13 cellular contexts compared by ENCODE assay signal in genomic region chr3:46893146-46893748, GRCh38. TPM values are rescaled to one million over a fixed set of nuclear protein-coding genes. Genes with fewer than 3 reads are reported as not detected.
A peak's percentile ranks its signal among the peaks of the same experiment; 100 is the strongest.
DNase-seq lines count a peak whose midpoint lies in the region; ATAC-seq and TF ChIP-seq lines count a peak whose summit lies in the region.
"Had no signal": no experiment of that assay in that cellular context is flagged by ENCODE, and none has a peak within 500 bp of the region (broad histone marks: within the 10 kb centered on the region; RNA-seq: fewer than 3 reads in every experiment).

No MANE protein-coding gene starts in this region.

- H3K9me2 ChIP-seq in OCI-LY7 (ENCODE audit: insufficient read depth, low read length), result no peaks in the 10 kb centered on the region

- H3K4me1 ChIP-seq in mammary epithelial cell (ENCODE audit: insufficient read depth, low read length), result peaks cover 11% of the 10 kb centered on the region
- H3K4me1 ChIP-seq in mesodermal cell (ENCODE audit: control insufficient read depth, insufficient read depth, low read length, poor library complexity, severe bottlenecking), result peaks cover 15% of the 10 kb centered on the region
- no peaks in the 10 kb centered on the region for H3K4me1 ChIP-seq in OCI-LY7 (ENCODE audit: insufficient read depth, low read length, poor library complexity, severe bottlenecking)

- in situ Hi-C loops in mammary epithelial cell (cut with MboI; ENCODE audit: low sequenced_read_pairs in 2 of 2), result no loop called here

- H3K27me3 ChIP-seq in mammary epithelial cell (ENCODE audit: insufficient read depth, low read length), result peaks cover 3% of the 10 kb centered on the region
- H3K27me3 ChIP-seq: ascending aorta had no signal

- H3K27ac Mint-ChIP-seq in MCF 10A (ENCODE audit: low read depth, unreplicated experiment), result no peak overlapping the region
- H3K27ac Mint-ChIP-seq: activated CD4-positive, alpha-beta memory T cell treated with anti-CD3 and anti-CD28 coated beads, Interleukin-2, amount 10 ng/mL, durations not matched to agents 7 days and 5 days had no signal

- no peak overlapping the region for H3K27ac ChIP-seq in mammary epithelial cell (ENCODE audit: insufficient read depth, low read depth, low read length)
- peak overlapping the region; percentile 43 to 83 for H3K27ac ChIP-seq in coronary artery
- peak overlapping the region; percentile 45 for H3K27ac ChIP-seq in mesodermal cell (ENCODE audit: low read depth, low read length, severe bottlenecking)
- no peak overlapping the region for H3K27ac ChIP-seq in OCI-LY7 (ENCODE audit: low read depth, low read length, poor library complexity, severe bottlenecking)
- H3K27ac ChIP-seq: SJSA1 had no signal

- H3K79me2 ChIP-seq in mammary epithelial cell (ENCODE audit: insufficient read depth, low read length) (no peaks in the 10 kb centered on the region), OCI-LY7 (ENCODE audit: insufficient read depth, low read depth, low read length) (no peaks in the 10 kb centered on the region)

- POLR2A ChIA-PET in MCF 10A (lab: Yijun Ruan, JAX) (interaction anchor here (1.1 kb wide), 1 partner anchor 376 kb away, joined by 3 read pairs; no protein-coding TSS in a partner anchor), OCI-LY7 (lab: Charles Lee) (no interaction called here)

- H3K36me3 Mint-ChIP-seq in MCF 10A (ENCODE audit: insufficient read depth, unreplicated experiment), result peaks cover 6% of the 10 kb centered on the region
- H3K36me3 Mint-ChIP-seq: naive thymus-derived CD8-positive, alpha-beta T cell had no signal

- no TSS peak for BruUV-seq in mammary epithelial cell (replicated peaks; lab: Mats Ljungman, UMichigan)
- no TSS peak for BruUV-seq in MCF 10A (replicated peaks; lab: Mats Ljungman, UMichigan)
- BruUV-seq in OCI-LY7 (replicated peaks; lab: Mats Ljungman, UMichigan), result no TSS peak

- H3K27me3 Mint-ChIP-seq in MCF 10A (ENCODE audit: insufficient read depth, unreplicated experiment), result peaks cover 15% of the 10 kb centered on the region

- dilution Hi-C loops in mammary epithelial cell (cut with HindIII; ENCODE audit: low sequenced_read_pairs), result no loop called here

- H3K4me2 ChIP-seq in mammary epithelial cell (ENCODE audit: insufficient read depth, low read depth, low read length) (no peak overlapping the region), OCI-LY7 (ENCODE audit: low read length) (no peak overlapping the region)

- H3K9me3 Mint-ChIP-seq in MCF 10A (ENCODE audit: unreplicated experiment), result no peaks in the 10 kb centered on the region
- H3K9me3 Mint-ChIP-seq: activated CD4-positive, alpha-beta memory T cell treated with anti-CD3 and anti-CD28 coated beads, Interleukin-2, amount 10 ng/mL, durations not matched to agents 7 days and 5 days; naive thymus-derived CD8-positive, alpha-beta T cell had no signal

- peak overlapping the region; percentile 78 for H2AFZ ChIP-seq in mammary epithelial cell (ENCODE audit: low read depth, low read length)
- no peak overlapping the region for H2AFZ ChIP-seq in OCI-LY7 (ENCODE audit: low read length)

- no peaks in the 10 kb centered on the region for H3K4me1 Mint-ChIP-seq in MCF 10A (ENCODE audit: insufficient read depth, unreplicated experiment)

- TF ChIP-seq CTCF in mammary epithelial cell (conservative IDR thresholded peaks at IDR 0.05 in 1 of 2, IDR thresholded peaks at IDR 0.05 in 1 of 2; ENCODE audit: extremely low read depth in 1 of 2, insufficient read depth in 1 of 2, low read depth in 1 of 2, low read length in 2 of 2), result no peak
- no peak for TF ChIP-seq CTCF in MCF 10A (IDR thresholded peaks at IDR 0.05; ENCODE audit: unreplicated experiment)
- TF ChIP-seq CTCF in coronary artery (IDR thresholded peaks at IDR 0.05), result no peak
- no peak for TF ChIP-seq CTCF in OCI-LY7 (conservative IDR thresholded peaks at IDR 0.05; ENCODE audit: low read length)

- no peak overlapping the region for H3K4me3 ChIP-seq in mammary epithelial cell (replicated peaks in 1 of 3; ENCODE audit: insufficient read depth in 1 of 3, low read depth in 2 of 3, low read length in 3 of 3)
- H3K4me3 ChIP-seq in coronary artery, result peak overlapping the region; percentile 72
- no peak overlapping the region for H3K4me3 ChIP-seq in mesodermal cell (ENCODE audit: extremely low read depth, insufficient read depth, low read length, poor library complexity, severe bottlenecking)
- no peak overlapping the region for H3K4me3 ChIP-seq in OCI-LY7 (ENCODE audit: low read depth, low read length, poor library complexity, severe bottlenecking)

- CTCF ChIA-PET in mammary epithelial cell (lab: Charles Lee; ENCODE audit: low non-redundant PET), result interaction anchor here (0.7 kb wide), 1 partner anchor 617 kb away, joined by 20 read pairs; no protein-coding TSS in a partner anchor
- CTCF ChIA-PET in MCF 10A (lab: Yijun Ruan, JAX), result interaction anchor here (0.7 to 1.3 kb wide), 6 partner anchors 9 to 265 kb away, joined by 3 to 4 read pairs (median 3); no protein-coding TSS in a partner anchor
- CTCF ChIA-PET in OCI-LY7 (lab: Charles Lee; ENCODE audit: unreplicated experiment), result no interaction called here

- H3K9ac ChIP-seq in mammary epithelial cell (ENCODE audit: insufficient read depth, low read length), result no peak overlapping the region

- H3K36me3 ChIP-seq in mammary epithelial cell (ENCODE audit: insufficient read depth, low read length) (no peaks in the 10 kb centered on the region), mesodermal cell (ENCODE audit: control insufficient read depth, insufficient read depth, low read length) (no peaks in the 10 kb centered on the region), OCI-LY7 (ENCODE audit: insufficient read depth, low read length) (no peaks in the 10 kb centered on the region)
- H3K36me3 ChIP-seq: ascending aorta, SJSA1 had no signal

- H3K9me3 ChIP-seq in mammary epithelial cell (replicated peaks; ENCODE audit: insufficient read depth, low read length) (no peaks in the 10 kb centered on the region), mesodermal cell (ENCODE audit: control insufficient read depth, low read length) (no peaks in the 10 kb centered on the region), OCI-LY7 (ENCODE audit: low read length) (no peaks in the 10 kb centered on the region)
- H3K9me3 ChIP-seq: ascending aorta, SJSA1 had no signal

- DNase-seq in mammary epithelial cell, result no peak
- DNase-seq in MCF 10A (ENCODE audit: unreplicated experiment), result no peak
- no peak for DNase-seq in coronary artery (ENCODE audit: low spot score)
- DNase-seq in middle frontal gyrus (ENCODE audit: extremely low spot score, low spot score), result no peak
- DNase-seq in OCI-LY7 (ENCODE audit: low spot score), result no peak
- DNase-seq: activated CD4-positive, alpha-beta memory T cell treated with anti-CD3 and anti-CD28 coated beads, Interleukin-2, amount 10 ng/mL, durations not matched to agents 7 days and 5 days had no signal

- H4K20me1 ChIP-seq in mammary epithelial cell (ENCODE audit: insufficient read depth, low read length) (no peaks in the 10 kb centered on the region), OCI-LY7 (ENCODE audit: insufficient read depth, low read length) (no peaks in the 10 kb centered on the region)

- ATAC-seq in GM21360 (IDR thresholded peaks at IDR 0.05; ENCODE audit: unreplicated experiment) (no peak), HG03135 (IDR thresholded peaks at IDR 0.05; ENCODE audit: unreplicated experiment) (no peak)
- ATAC-seq: naive thymus-derived CD8-positive, alpha-beta T cell had no signal

- WGBS in mammary epithelial cell (ENCODE audit: low coverage, missing lambda C conversion rate), result 76% methylated on average over 5 of the region's 6 CpGs
- WGBS in mesodermal cell (ENCODE audit: insufficient coverage in 2 of 2), 2 experiments, result 91 to 94% methylated on average over 3 of the region's 6 CpGs

- intact Hi-C loops in mammary epithelial cell (cut with micrococcal nuclease), result no loop called here
- intact Hi-C loops in MCF 10A (cut with micrococcal nuclease), result no loop called here
- intact Hi-C loops in OCI-LY7 (cut with micrococcal nuclease; ENCODE audit: unreplicated experiment), result no loop called here

- H3K4me3 Mint-ChIP-seq in MCF 10A (ENCODE audit: unreplicated experiment), result no peak overlapping the region
- H3K4me3 Mint-ChIP-seq: activated CD4-positive, alpha-beta memory T cell treated with anti-CD3 and anti-CD28 coated beads, Interleukin-2, amount 10 ng/mL, durations not matched to agents 7 days and 5 days had no signal

RNA-seq across cellular contexts. Expression of gene PTH1R, which starts 15.7 kb away (rescaled TPM):
- total RNA-seq in mammary epithelial cell, result under 1 TPM in 1 of 2 donors, not detected in 1; 0.33 TPM
- not detected for polyA plus RNA-seq in mammary epithelial cell
- not detected for polyA minus RNA-seq in mammary epithelial cell
- total RNA-seq in MCF 10A (2022), result not detected in 2 replicates
- 35.5 TPM for polyA plus RNA-seq in mesodermal cell (2013, experiment 1 of 2)
- 25.6 TPM for polyA plus RNA-seq in mesodermal cell (2013, experiment 2 of 2)
- total RNA-seq in OCI-LY7 (2014; rRNA removed; shearing (Covaris generic)), result not detected in 2 replicates
- total RNA-seq in OCI-LY7 (2022), result not detected in 2 replicates
- total RNA-seq: activated CD4-positive, alpha-beta memory T cell treated with anti-CD3 and anti-CD28 coated beads, Interleukin-2, amount 10 ng/mL, durations not matched to agents 7 days and 5 days; naive thymus-derived CD8-positive, alpha-beta T cell; SJSA1 had no signal
- polyA plus RNA-seq: naive thymus-derived CD8-positive, alpha-beta T cell had no signal

RNA-seq across cellular contexts. Expression of gene MYL3, which starts 30.0 kb away (rescaled TPM):
- total RNA-seq in mammary epithelial cell, result not detected
- not detected for polyA plus RNA-seq in mammary epithelial cell
- polyA minus RNA-seq in mammary epithelial cell, result not detected
- not detected in 2 replicates for total RNA-seq in MCF 10A (2022)
- 4.7 TPM for polyA plus RNA-seq in mesodermal cell (2013, experiment 1 of 2)
- polyA plus RNA-seq in mesodermal cell (2013, experiment 2 of 2), result 4.4 TPM
- not detected in 2 replicates for total RNA-seq in OCI-LY7 (2014; rRNA removed; shearing (Covaris generic))
- not detected in 2 replicates for total RNA-seq in OCI-LY7 (2022)
- total RNA-seq: activated CD4-positive, alpha-beta memory T cell treated with anti-CD3 and anti-CD28 coated beads, Interleukin-2, amount 10 ng/mL, durations not matched to agents 7 days and 5 days; LHCN-M2; naive thymus-derived CD8-positive, alpha-beta T cell; SJSA1 had no signal
- polyA plus RNA-seq: naive thymus-derived CD8-positive, alpha-beta T cell had no signal

Comparison
In these comparisons a context has a peak if more than half of its experiments do, and no peak if none do; other contexts are left out.
1. H3K27ac ChIP-seq: peak in coronary artery (2 of 2) and mesodermal cell (single experiment); none in mammary epithelial cell (single experiment) and OCI-LY7 (single experiment).